33 cellular contexts compared by ENCODE assay signal in the genomic region with DNA sequence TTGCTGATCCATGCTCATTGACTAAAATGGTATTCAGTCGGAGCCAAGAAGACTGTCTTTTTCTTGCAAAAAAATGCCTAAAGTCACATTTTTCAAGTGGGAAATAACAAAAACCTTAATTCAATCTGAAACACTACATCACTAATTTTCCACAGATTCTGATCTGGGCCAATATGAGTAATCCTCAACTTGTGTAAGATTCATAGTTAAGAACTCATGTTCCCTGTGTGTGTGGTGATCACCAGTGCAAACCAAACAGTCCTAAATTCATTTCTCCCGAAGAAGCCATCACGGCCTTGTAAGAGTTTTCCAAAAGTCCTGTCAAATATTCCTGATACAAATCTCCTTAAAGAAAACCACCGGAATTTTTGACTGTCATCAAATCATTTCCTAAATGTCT.
"Had no signal": no experiment of that assay in that cellular context is flagged by ENCODE, and none has a peak within 500 bp of the region (broad histone marks: within the 10 kb centered on the region; RNA-seq: fewer than 3 reads in every experiment).

No MANE protein-coding gene starts in this region.

- H3K27me3 ChIP-seq: ascending aorta had no signal

- H3K9me3 ChIP-seq: ascending aorta had no signal

- H3K4me1 Mint-ChIP-seq: activated B cell treated with CpG ODN at 0.5 μM for 24 hours; activated CD4-positive, alpha-beta memory T cell treated with anti-CD3 and anti-CD28 coated beads, Interleukin-2, amount 10 ng/mL, durations not matched to agents 7 days and 5 days; activated CD4-positive, alpha-beta T cell treated with anti-CD3 and anti-CD28 coated beads, Interleukin-2, amount 10 ng/mL, durations not matched to agents 24 days and 14 days; activated CD8-positive, alpha-beta memory T cell treated with anti-CD3 and anti-CD28 coated beads, Interleukin-2, amount 10 ng/mL, durations not matched to agents 7 days and 5 days; activated naive CD4-positive, alpha-beta T cell treated with anti-CD3 and anti-CD28 coated beads, Interleukin-2, amount 10 ng/mL, durations not matched to agents 7 days and 5 days; activated naive CD4-positive, alpha-beta T cell treated with anti-CD3 and anti-CD28 coated beads, Interleukin-2, amount 50 U/mL, for 24 hours; activated naive CD8-positive, alpha-beta T cell treated with anti-CD3 and anti-CD28 coated beads, Interleukin-2, amount 10 ng/mL, durations not matched to agents 7 days and 5 days; activated naive CD8-positive, alpha-beta T cell treated with anti-CD3 and anti-CD28 coated beads, Interleukin-2, amount 50 U/mL, for 24 hours had no signal

- H3K36me3 ChIP-seq: ascending aorta had no signal

- H3K4me3 ChIP-seq: ascending aorta had no signal

- H3K36me3 Mint-ChIP-seq: activated CD8-positive, alpha-beta memory T cell treated with anti-CD3 and anti-CD28 coated beads, Interleukin-2, amount 10 ng/mL, durations not matched to agents 7 days and 5 days; activated naive CD4-positive, alpha-beta T cell treated with anti-CD3 and anti-CD28 coated beads, Interleukin-2, amount 10 ng/mL, durations not matched to agents 7 days and 5 days; activated naive CD4-positive, alpha-beta T cell treated with anti-CD3 and anti-CD28 coated beads, Interleukin-2, amount 50 U/mL, for 24 hours; activated naive CD8-positive, alpha-beta T cell; activated naive CD8-positive, alpha-beta T cell treated with anti-CD3 and anti-CD28 coated beads, Interleukin-2, amount 10 ng/mL, durations not matched to agents 7 days and 5 days; brain had no signal

- ATAC-seq: activated CD8-positive, alpha-beta memory T cell treated with anti-CD3 and anti-CD28 coated beads, Interleukin-2, amount 10 ng/mL, durations not matched to agents 7 days and 5 days; activated CD8-positive, alpha-beta T cell treated with anti-CD3 and anti-CD28 coated beads, Interleukin-2, amount 10 ng/mL, durations not matched to agents 7 days and 5 days; activated naive CD8-positive, alpha-beta T cell treated with anti-CD3 and anti-CD28 coated beads, Interleukin-2, amount 50 U/mL, for 24 hours had no signal

- H3K27ac ChIP-seq: ascending aorta, VCaP had no signal

- H3K4me3 Mint-ChIP-seq: activated B cell treated with CpG ODN at 0.5 μM for 24 hours; activated CD4-positive, alpha-beta memory T cell treated with anti-CD3 and anti-CD28 coated beads, Interleukin-2, amount 10 ng/mL, durations not matched to agents 7 days and 5 days; activated CD4-positive, alpha-beta T cell treated with anti-CD3 and anti-CD28 coated beads, Interleukin-2, amount 10 ng/mL, durations not matched to agents 24 days and 14 days; activated CD8-positive, alpha-beta memory T cell treated with anti-CD3 and anti-CD28 coated beads, Interleukin-2, amount 10 ng/mL, durations not matched to agents 7 days and 5 days; activated CD8-positive, alpha-beta T cell treated with anti-CD3 and anti-CD28 coated beads, Interleukin-2, amount 10 ng/mL, durations not matched to agents 7 days and 5 days; activated naive CD4-positive, alpha-beta T cell treated with anti-CD3 and anti-CD28 coated beads, Interleukin-2, amount 10 ng/mL, durations not matched to agents 7 days and 5 days; activated naive CD4-positive, alpha-beta T cell treated with anti-CD3 and anti-CD28 coated beads, Interleukin-2, amount 50 U/mL, for 24 hours; activated naive CD8-positive, alpha-beta T cell; activated naive CD8-positive, alpha-beta T cell treated with anti-CD3 and anti-CD28 coated beads, Interleukin-2, amount 10 ng/mL, durations not matched to agents 7 days and 5 days; activated naive CD8-positive, alpha-beta T cell treated with anti-CD3 and anti-CD28 coated beads, Interleukin-2, amount 50 U/mL, for 24 hours; activated T-cell treated with anti-CD3 and anti-CD28 coated beads, Interleukin-2, amount 50 U/mL, for 24 hours; brain; T-helper 1 cell treated with Interleukin-12 subunit alpha and Interleukin-12 subunit beta and Interleukin-4 antibody, amounts not matched to agents 30 μg/mL and 1 μg/mL, for 36 hours; T-helper 2 cell treated with Interferon-gamma antibody and Interleukin-4, amounts not matched to agents 5 μg/mL and 100 μg/mL, for 36 hours had no signal

- H3K9me3 Mint-ChIP-seq: activated CD4-positive, alpha-beta memory T cell treated with anti-CD3 and anti-CD28 coated beads, Interleukin-2, amount 10 ng/mL, durations not matched to agents 7 days and 5 days; activated CD4-positive, alpha-beta T cell treated with anti-CD3 and anti-CD28 coated beads, Interleukin-2, amount 10 ng/mL, durations not matched to agents 24 days and 14 days; activated naive CD4-positive, alpha-beta T cell treated with anti-CD3 and anti-CD28 coated beads, Interleukin-2, amount 10 ng/mL, durations not matched to agents 7 days and 5 days; activated naive CD4-positive, alpha-beta T cell treated with anti-CD3 and anti-CD28 coated beads, Interleukin-2, amount 50 U/mL, for 24 hours; activated naive CD8-positive, alpha-beta T cell treated with anti-CD3 and anti-CD28 coated beads, Interleukin-2, amount 10 ng/mL, durations not matched to agents 7 days and 5 days; activated naive CD8-positive, alpha-beta T cell treated with anti-CD3 and anti-CD28 coated beads, Interleukin-2, amount 50 U/mL, for 24 hours; activated T-cell treated with anti-CD3 and anti-CD28 coated beads, Interleukin-2, amount 50 U/mL, for 24 hours; activated T-helper 2 cell treated with anti-CD3 and anti-CD28 coated beads, Interferon-gamma antibody, Interleukin-2, Interleukin-4, amounts not matched to agents 10 μg/mL and 5 μg/mL and 100 μg/mL, durations not matched to agents 14 hours and 24 hours and 36 hours; T-helper 1 cell treated with Interleukin-12 subunit alpha and Interleukin-12 subunit beta and Interleukin-4 antibody, amounts not matched to agents 30 μg/mL and 1 μg/mL, for 36 hours; T-helper 2 cell treated with Interferon-gamma antibody and Interleukin-4, amounts not matched to agents 5 μg/mL and 100 μg/mL, for 36 hours had no signal

- H3K27ac Mint-ChIP-seq: activated B cell treated with CpG ODN at 0.5 μM for 24 hours; activated CD4-positive, alpha-beta memory T cell treated with anti-CD3 and anti-CD28 coated beads, Interleukin-2, amount 10 ng/mL, durations not matched to agents 7 days and 5 days; activated CD4-positive, alpha-beta T cell treated with anti-CD3 and anti-CD28 coated beads, Interleukin-2, amount 10 ng/mL, durations not matched to agents 24 days and 14 days; activated CD8-positive, alpha-beta memory T cell treated with anti-CD3 and anti-CD28 coated beads, Interleukin-2, amount 10 ng/mL, durations not matched to agents 7 days and 5 days; activated CD8-positive, alpha-beta T cell treated with anti-CD3 and anti-CD28 coated beads, Interleukin-2, amount 10 ng/mL, durations not matched to agents 7 days and 5 days; activated naive CD4-positive, alpha-beta T cell treated with anti-CD3 and anti-CD28 coated beads, Interleukin-2, amount 10 ng/mL, durations not matched to agents 7 days and 5 days; activated naive CD4-positive, alpha-beta T cell treated with anti-CD3 and anti-CD28 coated beads, Interleukin-2, amount 50 U/mL, for 24 hours; activated naive CD8-positive, alpha-beta T cell; activated naive CD8-positive, alpha-beta T cell treated with anti-CD3 and anti-CD28 coated beads, Interleukin-2, amount 10 ng/mL, durations not matched to agents 7 days and 5 days; activated naive CD8-positive, alpha-beta T cell treated with anti-CD3 and anti-CD28 coated beads, Interleukin-2, amount 50 U/mL, for 24 hours; activated T-cell treated with anti-CD3 and anti-CD28 coated beads, Interleukin-2, amount 50 U/mL, for 24 hours; activated T-helper 2 cell treated with anti-CD3 and anti-CD28 coated beads, Interferon-gamma antibody, Interleukin-2, Interleukin-4, amounts not matched to agents 10 μg/mL and 5 μg/mL and 100 μg/mL, durations not matched to agents 14 hours and 24 hours and 36 hours; T-helper 1 cell treated with Interleukin-12 subunit alpha and Interleukin-12 subunit beta and Interleukin-4 antibody, amounts not matched to agents 30 μg/mL and 1 μg/mL, for 36 hours; T-helper 2 cell treated with Interferon-gamma antibody and Interleukin-4, amounts not matched to agents 5 μg/mL and 100 μg/mL, for 36 hours had no signal

- DNase-seq: activated B cell treated with CpG ODN at 0.5 μM for 24 hours; activated CD4-positive, alpha-beta memory T cell treated with anti-CD3 and anti-CD28 coated beads, Interleukin-2, amount 10 ng/mL, durations not matched to agents 7 days and 5 days; activated CD4-positive, alpha-beta T cell treated with anti-CD3 and anti-CD28 coated beads for 4 hours; activated CD4-positive, alpha-beta T cell treated with anti-CD3 and anti-CD28 coated beads, Interleukin-2, amount 10 ng/mL, durations not matched to agents 24 days and 14 days; activated CD4-positive, alpha-beta T cell treated with anti-CD3 and anti-CD28 coated beads, Interleukin-2, amount 50 U/mL, for 1 hour; activated CD4-positive, alpha-beta T cell treated with anti-CD3 and anti-CD28 coated beads, Interleukin-2, amount 50 U/mL, for 48 hours; activated CD4-positive, CD25-positive, alpha-beta regulatory T cell treated with anti-CD3 and anti-CD28 coated beads, Interleukin-2, amount 50 U/mL, for 72 hours; activated CD8-positive, alpha-beta memory T cell treated with anti-CD3 and anti-CD28 coated beads for 24 hours; activated CD8-positive, alpha-beta memory T cell treated with anti-CD3 and anti-CD28 coated beads, Interleukin-2, amount 10 ng/mL, durations not matched to agents 7 days and 5 days; activated CD8-positive, alpha-beta memory T cell treated with anti-CD3 and anti-CD28 coated beads, Interleukin-2, amount 50 U/mL, for 48 hours; activated CD8-positive, alpha-beta T cell treated with anti-CD3 and anti-CD28 coated beads, Interleukin-2, amount 10 ng/mL, durations not matched to agents 7 days and 5 days; activated effector memory CD4-positive, alpha-beta T cell treated with Interleukin-2 at 50 U/mL for 16 hours; activated gamma-delta T cell; activated naive CD4-positive, alpha-beta T cell treated with anti-CD3 and anti-CD28 coated beads, Interleukin-2, amount 10 ng/mL, durations not matched to agents 7 days and 5 days; activated naive CD4-positive, alpha-beta T cell treated with Interleukin-2 at 50 U/mL for 16 hours; activated naive CD8-positive, alpha-beta T cell treated with anti-CD3 and anti-CD28 coated beads, Interleukin-2, amount 10 ng/mL, durations not matched to agents 7 days and 5 days; activated naive CD8-positive, alpha-beta T cell treated with anti-CD3 and anti-CD28 coated beads, Interleukin-2, amount 50 U/mL, for 24 hours; activated T-cell treated with anti-CD3 and anti-CD28 coated beads, Interleukin-2, amount 50 U/mL, for 24 hours; activated T-cell treated with anti-CD3 and anti-CD28 coated beads, Interleukin-2, amount 50 U/mL, for 48 hours; amygdala; anterior cingulate cortex; central memory CD4-positive, alpha-beta T cell; T-helper 1 cell; T-helper 2 cell; T-helper 9 cell had no signal

- H3K4me1 ChIP-seq: ascending aorta had no signal
